In the genomic region with DNA sequence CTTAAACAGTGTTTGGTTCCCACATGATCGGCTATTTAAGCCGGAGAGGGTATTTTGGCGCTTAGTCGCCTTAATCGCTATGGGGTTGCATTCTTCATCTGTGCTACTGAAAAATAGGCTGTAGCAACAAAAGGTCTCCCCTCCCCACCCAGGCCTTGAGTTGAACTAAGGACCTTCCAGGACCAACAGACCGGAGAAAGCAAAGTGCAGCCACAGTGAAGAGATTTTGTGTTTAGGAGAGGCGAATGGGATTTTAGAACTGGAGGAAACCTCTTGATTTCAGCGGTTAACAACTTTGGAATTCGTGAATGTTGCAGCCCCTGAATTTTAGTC, we compare ENCODE assay signal across 9 cellular contexts. TPM values are rescaled to one million over a fixed set of nuclear protein-coding genes. Genes with fewer than 3 reads are reported as not detected.
DNase-seq lines count a peak whose midpoint lies in the region; ATAC-seq and TF ChIP-seq lines count a peak whose summit lies in the region.
"Had no signal": no experiment of that assay in that cellular context is flagged by ENCODE, and none has a peak within 500 bp of the region (broad histone marks: within the 10 kb centered on the region; RNA-seq: fewer than 3 reads in every experiment).

No MANE protein-coding gene starts in this region.

- WGBS in heart left ventricle, 4 donors: 21 to 40% (median 32%) methylated on average over 9 of the region's 9 CpGs
- 2 to 3% methylated on average over 7 to 9 of the region's 9 CpGs for WGBS in mesodermal cell (ENCODE audit: insufficient coverage in 2 of 2), 2 experiments

- H3K36me3 ChIP-seq in heart left ventricle (no peaks in the 10 kb centered on the region), mesodermal cell (ENCODE audit: control insufficient read depth, insufficient read depth, low read length) (peaks cover 7% of the 10 kb centered on the region), upper lobe of right lung (no peaks in the 10 kb centered on the region)

- no peaks in the 10 kb centered on the region for H3K9me3 ChIP-seq in heart left ventricle
- H3K9me3 ChIP-seq in mesodermal cell (ENCODE audit: control insufficient read depth, low read length): no peaks in the 10 kb centered on the region
- H3K9me3 ChIP-seq in upper lobe of right lung: no peaks in the 10 kb centered on the region

- H3K27ac ChIP-seq in heart left ventricle: peak overlapping the region; percentile 72 to 95 (median 90)
- H3K27ac ChIP-seq in mesodermal cell (ENCODE audit: low read depth, low read length, severe bottlenecking): no peak overlapping the region
- peak overlapping the region; percentile 82 for H3K27ac ChIP-seq in upper lobe of right lung

- H3K27me3 ChIP-seq in heart left ventricle (peaks cover 0 to 24% (median 0%) of the 10 kb centered on the region in 9 donors), upper lobe of right lung (no peaks in the 10 kb centered on the region)

- H3K4me3 ChIP-seq in heart left ventricle (peak overlapping the region; percentile 64 to 95 (median 86)), mesodermal cell (ENCODE audit: extremely low read depth, insufficient read depth, low read length, poor library complexity, severe bottlenecking) (peak overlapping the region; percentile 73), upper lobe of right lung (peak overlapping the region; percentile 81)

- no peak for ATAC-seq in heart left ventricle
- ATAC-seq in upper lobe of right lung: no peak

- TF ChIP-seq CTCF in heart left ventricle (IDR thresholded peaks at IDR 0.05): no peak
- no peak for TF ChIP-seq CTCF in upper lobe of right lung (IDR thresholded peaks at IDR 0.05)

- intact Hi-C loops in heart left ventricle (cut with DNase I): loop anchor here in 7 of 10 donors (2.0 to 5.0 kb wide), 3 partner anchors 33 to 72 kb away; no protein-coding TSS in a partner anchor
- intact Hi-C loops in cardiac septum (cut with DNase I): loop anchor here (1.0 to 5.0 kb wide), 2 partner anchors 25 to 77 kb away; no protein-coding TSS in a partner anchor
- intact Hi-C loops in upper lobe of right lung (cut with DNase I): no loop called here

- no peak for DNase-seq in heart left ventricle
- no peak for DNase-seq in cardiac septum (ENCODE audit: low spot score)
- DNase-seq in cerebellar cortex (ENCODE audit: low spot score): peak; percentile 13
- no peak for DNase-seq in upper lobe of right lung
- DNase-seq in NK-92 treated with Interleukin-12 subunit alpha and Interleukin-12 subunit beta, amount 100 ng/mL, for 24 hours (lab: John Stamatoyannopoulos, UW): no peak
- DNase-seq in AG20443 (ENCODE audit: low spot score): no peak
- no peak for DNase-seq in GOT3 (lab: John Stamatoyannopoulos, UW)
- DNase-seq: T1000 had no signal

- no peak for TF ChIP-seq POLR2A in heart left ventricle (IDR thresholded peaks at IDR 0.05)

- H3K4me1 ChIP-seq in heart left ventricle (peaks cover 0 to 62% (median 29%) of the 10 kb centered on the region in 12 donors), mesodermal cell (ENCODE audit: control insufficient read depth, insufficient read depth, low read length, poor library complexity, severe bottlenecking) (peaks cover 13% of the 10 kb centered on the region), upper lobe of right lung (peaks cover 23% of the 10 kb centered on the region)

RNA-seq across cellular contexts. Expression of gene ITGA6, which starts 1.4 kb away (rescaled TPM):
- total RNA-seq in heart left ventricle (10 to 100 TPM; 40.5 to 84.8 (median 51.2) TPM), cardiac septum (38.9 TPM), upper lobe of right lung (73.0 TPM)
- polyA plus RNA-seq in heart left ventricle: 10 to 100 TPM; 11.8 to 37.2 TPM
- polyA plus RNA-seq in mesodermal cell (2013, experiment 1 of 2): 55.3 TPM
- polyA plus RNA-seq in mesodermal cell (2013, experiment 2 of 2): 51.8 TPM
